22 cellular contexts compared by ENCODE assay signal in the genomic region with DNA sequence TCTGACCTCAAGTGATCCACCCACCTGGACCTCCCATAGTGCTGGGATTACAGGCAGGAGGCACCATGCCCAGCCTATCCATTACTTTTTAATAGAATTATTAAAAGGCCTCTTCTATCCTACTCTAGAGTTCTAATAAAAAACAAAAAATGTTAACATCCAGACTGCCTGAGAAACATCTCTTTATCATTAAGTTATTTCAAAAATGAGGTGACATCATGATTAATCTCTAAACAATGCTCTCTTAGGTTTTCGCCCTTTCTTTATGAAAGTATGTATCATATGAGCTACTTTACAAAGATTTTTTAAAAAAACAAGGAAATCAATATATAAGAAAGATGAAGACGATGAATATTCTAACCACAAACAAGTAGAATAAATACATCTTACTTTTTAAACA. TPM values are rescaled to one million over a fixed set of nuclear protein-coding genes. Genes with fewer than 3 reads are reported as not detected.
DNase-seq lines count a peak whose midpoint lies in the region; TF ChIP-seq lines count a peak whose summit lies in the region.
"Had no signal": no experiment of that assay in that cellular context is flagged by ENCODE, and none has a peak within 500 bp of the region (broad histone marks: within the 10 kb centered on the region; RNA-seq: fewer than 3 reads in every experiment).

No MANE protein-coding gene starts in this region.

- CTCF ChIA-PET in mammary epithelial cell (lab: Charles Lee; ENCODE audit: low non-redundant PET), result no interaction called here
- CTCF ChIA-PET in MCF 10A (lab: Yijun Ruan, JAX), result interaction anchor here (1.3 kb wide), 1 partner anchor 8 kb away, joined by 3 read pairs; no protein-coding TSS in a partner anchor

- peaks cover 32% of the 10 kb centered on the region for H3K36me3 Mint-ChIP-seq in MCF 10A (ENCODE audit: insufficient read depth, unreplicated experiment)
- H3K36me3 Mint-ChIP-seq in chondrocyte (ENCODE audit: low read depth), result peaks cover 1% of the 10 kb centered on the region
- H3K36me3 Mint-ChIP-seq: T-cell had no signal

- no peak overlapping the region for H3K4me2 ChIP-seq in mammary epithelial cell (ENCODE audit: insufficient read depth, low read depth, low read length)
- H3K4me2 ChIP-seq: BLaER1 treated with 17β-estradiol and CSF1 and Interleukin-3, amounts not matched to agents 10 nM and 100 nM had no signal

- BruUV-seq in mammary epithelial cell (replicated peaks; lab: Mats Ljungman, UMichigan), result no TSS peak
- no TSS peak for BruUV-seq in MCF 10A (replicated peaks; lab: Mats Ljungman, UMichigan)

- no peak overlapping the region for H3K4me3 ChIP-seq in mammary epithelial cell (replicated peaks in 1 of 3; ENCODE audit: insufficient read depth in 1 of 3, low read depth in 2 of 3, low read length in 3 of 3)
- H3K4me3 ChIP-seq in mucosa of rectum (ENCODE audit: low read length in 2 of 2), result peak overlapping the region; percentile 25 to 39
- H3K4me3 ChIP-seq in Peyer's patch, result peak overlapping the region in 1 of 4 donors; percentile 7
- H3K4me3 ChIP-seq: BLaER1 treated with 17β-estradiol and CSF1 and Interleukin-3, amounts not matched to agents 10 nM and 100 nM; colonic mucosa; MG63; skin epidermis had no signal

- no peaks in the 10 kb centered on the region for H4K20me1 ChIP-seq in mammary epithelial cell (ENCODE audit: insufficient read depth, low read length)
- H4K20me1 ChIP-seq: BLaER1 treated with 17β-estradiol and CSF1 and Interleukin-3, amounts not matched to agents 10 nM and 100 nM had no signal

- H3K4me1 ChIP-seq in mammary epithelial cell (ENCODE audit: insufficient read depth, low read length), result peaks cover 6% of the 10 kb centered on the region
- H3K4me1 ChIP-seq in mucosa of rectum (ENCODE audit: control insufficient read depth in 2 of 2, insufficient read depth in 2 of 2, low read length in 2 of 2), result no peaks in the 10 kb centered on the region
- no peaks in the 10 kb centered on the region for H3K4me1 ChIP-seq in Peyer's patch
- H3K4me1 ChIP-seq: colonic mucosa had no signal

- DNase-seq in mammary epithelial cell (no peak), MCF 10A (ENCODE audit: unreplicated experiment) (no peak), chondrocyte (ENCODE audit: low spot score) (no peak), amniotic stem cell (lab: John Stamatoyannopoulos, UW) (no peak), DMS79 treated with DMSO at 0.1 percent for 48 hours (lab: John Stamatoyannopoulos, UW) (no peak), Peyer's patch (no peak)
- no peak for DNase-seq in stimulated activated CD4-positive, alpha-beta T cell treated with anti-CD3 and anti-CD28 coated beads, Interleukin-4, amount 100 ng/mL, for 1 hour
- DNase-seq: activated CD4-positive, alpha-beta T cell treated with anti-CD3 and anti-CD28 coated beads, Interleukin-2, amount 10 ng/mL, durations not matched to agents 7 days and 5 days; activated CD8-positive, alpha-beta memory T cell treated with anti-CD3 and anti-CD28 coated beads, Interleukin-2, amount 50 U/mL, for 48 hours; aorta; left ventricle myocardium inferior; MG63; NCI-H187 treated with DMSO at 0.1 percent for 48 hours; NCI-H446; stimulated activated CD8-positive, alpha-beta memory T cell treated with anti-CD3 and anti-CD28 coated beads, Interleukin-4, amount 100 ng/mL, for 48 hours; T-cell had no signal

- H3K36me3 ChIP-seq in mammary epithelial cell (ENCODE audit: insufficient read depth, low read length) (peaks cover 8% of the 10 kb centered on the region), mucosa of rectum (ENCODE audit: control insufficient read depth in 2 of 2, insufficient read depth in 2 of 2, low read length in 2 of 2) (no peaks in the 10 kb centered on the region), Peyer's patch (peaks cover 0 to 5% (median 0%) of the 10 kb centered on the region in 3 donors)
- H3K36me3 ChIP-seq: colonic mucosa, left ventricle myocardium inferior, MG63, pancreas had no signal

- H3K79me2 ChIP-seq in mammary epithelial cell (ENCODE audit: insufficient read depth, low read length), result peaks cover 67% of the 10 kb centered on the region

- H3K27me3 ChIP-seq in mammary epithelial cell (ENCODE audit: insufficient read depth, low read length) (no peaks in the 10 kb centered on the region), mucosa of rectum (ENCODE audit: control insufficient read depth in 2 of 2, insufficient read depth in 2 of 2, low read length in 2 of 2) (no peaks in the 10 kb centered on the region), Peyer's patch (no peaks in the 10 kb centered on the region)
- H3K27me3 ChIP-seq: BLaER1 treated with 17β-estradiol and CSF1 and Interleukin-3, amounts not matched to agents 10 nM and 100 nM; colonic mucosa; MG63; pancreas had no signal

- H3K9me3 Mint-ChIP-seq in MCF 10A (ENCODE audit: unreplicated experiment), result no peaks in the 10 kb centered on the region
- H3K9me3 Mint-ChIP-seq in chondrocyte (ENCODE audit: low read depth), result no peaks in the 10 kb centered on the region
- H3K9me3 Mint-ChIP-seq: activated CD4-positive, alpha-beta T cell treated with anti-CD3 and anti-CD28 coated beads, Interleukin-2, amount 10 ng/mL, durations not matched to agents 7 days and 5 days; T-cell had no signal

- H3K9me3 ChIP-seq in mammary epithelial cell (replicated peaks; ENCODE audit: insufficient read depth, low read length) (no peaks in the 10 kb centered on the region), mucosa of rectum (ENCODE audit: control insufficient read depth in 2 of 2, low read length in 2 of 2) (no peaks in the 10 kb centered on the region), Peyer's patch (no peaks in the 10 kb centered on the region)
- H3K9me3 ChIP-seq: BLaER1 treated with 17β-estradiol and CSF1 and Interleukin-3, amounts not matched to agents 10 nM and 100 nM; colonic mucosa; left ventricle myocardium inferior; MG63; pancreas had no signal

- H3K9ac ChIP-seq in mammary epithelial cell (ENCODE audit: insufficient read depth, low read length), result no peak overlapping the region
- H3K9ac ChIP-seq in mucosa of rectum (ENCODE audit: low read depth in 1 of 2, low read length in 2 of 2), result no peak overlapping the region
- H3K9ac ChIP-seq: BLaER1 treated with 17β-estradiol and CSF1 and Interleukin-3, amounts not matched to agents 10 nM and 100 nM had no signal

- H3K4me1 Mint-ChIP-seq in MCF 10A (ENCODE audit: insufficient read depth, unreplicated experiment) (peaks cover 10% of the 10 kb centered on the region), chondrocyte (ENCODE audit: low read depth) (peaks cover 26% of the 10 kb centered on the region)
- H3K4me1 Mint-ChIP-seq: activated CD4-positive, alpha-beta T cell treated with anti-CD3 and anti-CD28 coated beads, Interleukin-2, amount 10 ng/mL, durations not matched to agents 7 days and 5 days; T-cell had no signal

- intact Hi-C loops in mammary epithelial cell (cut with micrococcal nuclease), result no loop called here
- intact Hi-C loops in MCF 10A (cut with micrococcal nuclease), result no loop called here

- dilution Hi-C loops in mammary epithelial cell (cut with HindIII; ENCODE audit: low sequenced_read_pairs), result no loop called here

- H3K27ac Mint-ChIP-seq in MCF 10A (ENCODE audit: low read depth, unreplicated experiment) (no peak overlapping the region), chondrocyte (ENCODE audit: unreplicated experiment) (peak overlapping the region; percentile 42)
- H3K27ac Mint-ChIP-seq: activated CD4-positive, alpha-beta T cell treated with anti-CD3 and anti-CD28 coated beads, Interleukin-2, amount 10 ng/mL, durations not matched to agents 7 days and 5 days; T-cell had no signal

- H3K27me3 Mint-ChIP-seq in MCF 10A (ENCODE audit: insufficient read depth, unreplicated experiment) (no peaks in the 10 kb centered on the region), chondrocyte (ENCODE audit: low read depth) (no peaks in the 10 kb centered on the region)
- H3K27me3 Mint-ChIP-seq: T-cell had no signal

- WGBS in mammary epithelial cell (ENCODE audit: low coverage, missing lambda C conversion rate), result 88% methylated on average over 2 of the region's 2 CpGs

- H2AFZ ChIP-seq in mammary epithelial cell (ENCODE audit: low read depth, low read length), result no peak overlapping the region

- in situ Hi-C loops in mammary epithelial cell (cut with MboI; ENCODE audit: low sequenced_read_pairs in 2 of 2), result no loop called here

- no peak for TF ChIP-seq CTCF in mammary epithelial cell (conservative IDR thresholded peaks at IDR 0.05 in 1 of 2, IDR thresholded peaks at IDR 0.05 in 1 of 2; ENCODE audit: extremely low read depth in 1 of 2, insufficient read depth in 1 of 2, low read depth in 1 of 2, low read length in 2 of 2)
- no peak for TF ChIP-seq CTCF in MCF 10A (IDR thresholded peaks at IDR 0.05; ENCODE audit: unreplicated experiment)
- TF ChIP-seq CTCF in chondrocyte (IDR thresholded peaks at IDR 0.05), result no peak
- no peak for TF ChIP-seq CTCF in Peyer's patch (IDR thresholded peaks at IDR 0.05)

- peak overlapping the region; percentile 40 for H3K27ac ChIP-seq in mammary epithelial cell (ENCODE audit: insufficient read depth, low read depth, low read length)
- no peak overlapping the region for H3K27ac ChIP-seq in mucosa of rectum (ENCODE audit: low read depth in 2 of 2, low read length in 2 of 2)
- H3K27ac ChIP-seq in Peyer's patch, result no peak overlapping the region
- H3K27ac ChIP-seq: 22Rv1; BLaER1 treated with 17β-estradiol and CSF1 and Interleukin-3, amounts not matched to agents 10 nM and 100 nM; colonic mucosa; left ventricle myocardium inferior had no signal

- H3K4me3 Mint-ChIP-seq in MCF 10A (ENCODE audit: unreplicated experiment), result no peak overlapping the region
- H3K4me3 Mint-ChIP-seq in chondrocyte (ENCODE audit: unreplicated experiment), result no peak overlapping the region
- H3K4me3 Mint-ChIP-seq: activated CD4-positive, alpha-beta T cell treated with anti-CD3 and anti-CD28 coated beads, Interleukin-2, amount 10 ng/mL, durations not matched to agents 7 days and 5 days; T-cell had no signal

- POLR2A ChIA-PET in MCF 10A (lab: Yijun Ruan, JAX), result interaction anchor here (1.4 kb wide), 1 partner anchor 18 kb away, joined by 4 read pairs; no protein-coding TSS in a partner anchor

- TF ChIP-seq POLR2A in Peyer's patch (IDR thresholded peaks at IDR 0.05), result no peak

RNA-seq across cellular contexts. Expression of a gene that starts 52.6 kb away (rescaled TPM):
- total RNA-seq in mammary epithelial cell (10 to 100 TPM; 39.3 to 55.6 TPM), MCF 10A (2022) (17.2 and 25.1 TPM in 2 replicates), chondrocyte (8.6 to 9.6 TPM (median 9.0 TPM) in 3 replicates), Peyer's patch (10 to 100 TPM; 14.9 to 24.3 (median 22.4) TPM)
- 16.4 TPM for polyA plus RNA-seq in mammary epithelial cell
- polyA minus RNA-seq in mammary epithelial cell, result 46.3 TPM

RNA-seq across cellular contexts. Expression of a gene that starts 53.0 kb away (rescaled TPM):
- total RNA-seq in mammary epithelial cell, result 100 to 1,000 TPM; 113 to 133 TPM
- polyA plus RNA-seq in mammary epithelial cell, result 66.2 TPM
- polyA minus RNA-seq in mammary epithelial cell, result 73.7 TPM
- 88.1 and 107 TPM in 2 replicates for total RNA-seq in MCF 10A (2022)
- total RNA-seq in chondrocyte, result 69.3 to 79.4 TPM (median 74.7 TPM) in 3 replicates
- 100 to 1,000 TPM in 2 of 4 donors, 10 to 100 TPM in 2; 76.5 to 121 (median 95.2) TPM for total RNA-seq in Peyer's patch

Comparison
In these comparisons a context has a peak if more than half of its experiments do, and no peak if none do; other contexts are left out.
1. H3K4me3 ChIP-seq: peak in mucosa of rectum (2 of 2); none in mammary epithelial cell (0 of 3).